Comparison of ENCODE assay signal across 1 cellular context in the genomic region with DNA sequence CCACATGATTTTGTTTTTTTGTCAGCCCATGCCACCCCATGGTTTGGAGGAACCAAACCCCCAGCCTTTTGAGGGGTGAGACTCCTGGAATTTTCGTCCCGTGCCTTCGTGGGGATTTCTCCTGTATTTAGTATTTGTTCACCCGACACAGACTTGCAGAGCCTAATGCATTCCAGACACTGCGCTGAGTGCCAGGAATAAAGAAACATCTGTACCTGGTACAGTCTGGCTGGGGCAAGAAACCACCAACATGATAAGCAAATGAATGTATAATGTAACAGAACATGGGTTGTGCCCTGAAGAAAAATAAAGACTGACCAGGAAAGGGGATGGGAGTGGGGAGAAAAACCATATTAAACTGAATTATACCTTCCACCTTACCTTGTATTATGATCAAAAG.
TF ChIP-seq lines count a peak whose summit lies in the region.

No MANE protein-coding gene starts in this region.

TF ChIP-seq in SK-N-SH, 30 proteins besides CTCF, POLR2A, EP300 and RAD21 (continued from another document):
- TF ChIP-seq RCOR1 (IDR thresholded peaks at IDR 0.05; ENCODE audit: low read length) (peak; percentile 90), EZH2phosphoT487 (IDR thresholded peaks at IDR 0.05; ENCODE audit: borderline replicate concordance, low read depth) (no peak), NFIC (IDR thresholded peaks at IDR 0.05; ENCODE audit: borderline replicate concordance) (peak; percentile 39; the same call in 1 of the 2 replicates), TAF1 (IDR thresholded peaks at IDR 0.05; ENCODE audit: borderline replicate concordance, low read depth, low read length) (no peak), TCF12 (IDR thresholded peaks at IDR 0.05) (peak; percentile 87), CHD2 (IDR thresholded peaks at IDR 0.05; ENCODE audit: low read length, partially characterized antibody) (peak; percentile 70), JUND (IDR thresholded peaks at IDR 0.05) (no peak), MXI1 (IDR thresholded peaks at IDR 0.05; ENCODE audit: low read depth, low read length) (no peak), MEF2A (IDR thresholded peaks at IDR 0.05; ENCODE audit: borderline replicate concordance, low read depth) (no peak), USF1 (IDR thresholded peaks at IDR 0.05; ENCODE audit: borderline replicate concordance, low read depth) (no peak), GABPA (IDR thresholded peaks at IDR 0.05; ENCODE audit: low read depth) (no peak), FOXJ3 (CRISPR knock-in tag; IDR thresholded peaks at IDR 0.05) (0 out of 2 replicates have a peak, but pooled peaks have one; percentile 20), IRF3 (IDR thresholded peaks at IDR 0.05; ENCODE audit: low read depth, low read length) (no peak), PBX3 (IDR thresholded peaks at IDR 0.05) (no peak), RXRA (IDR thresholded peaks at IDR 0.05; ENCODE audit: borderline replicate concordance, low read depth) (no peak)
- TF ChIP-seq, protein P1, sequence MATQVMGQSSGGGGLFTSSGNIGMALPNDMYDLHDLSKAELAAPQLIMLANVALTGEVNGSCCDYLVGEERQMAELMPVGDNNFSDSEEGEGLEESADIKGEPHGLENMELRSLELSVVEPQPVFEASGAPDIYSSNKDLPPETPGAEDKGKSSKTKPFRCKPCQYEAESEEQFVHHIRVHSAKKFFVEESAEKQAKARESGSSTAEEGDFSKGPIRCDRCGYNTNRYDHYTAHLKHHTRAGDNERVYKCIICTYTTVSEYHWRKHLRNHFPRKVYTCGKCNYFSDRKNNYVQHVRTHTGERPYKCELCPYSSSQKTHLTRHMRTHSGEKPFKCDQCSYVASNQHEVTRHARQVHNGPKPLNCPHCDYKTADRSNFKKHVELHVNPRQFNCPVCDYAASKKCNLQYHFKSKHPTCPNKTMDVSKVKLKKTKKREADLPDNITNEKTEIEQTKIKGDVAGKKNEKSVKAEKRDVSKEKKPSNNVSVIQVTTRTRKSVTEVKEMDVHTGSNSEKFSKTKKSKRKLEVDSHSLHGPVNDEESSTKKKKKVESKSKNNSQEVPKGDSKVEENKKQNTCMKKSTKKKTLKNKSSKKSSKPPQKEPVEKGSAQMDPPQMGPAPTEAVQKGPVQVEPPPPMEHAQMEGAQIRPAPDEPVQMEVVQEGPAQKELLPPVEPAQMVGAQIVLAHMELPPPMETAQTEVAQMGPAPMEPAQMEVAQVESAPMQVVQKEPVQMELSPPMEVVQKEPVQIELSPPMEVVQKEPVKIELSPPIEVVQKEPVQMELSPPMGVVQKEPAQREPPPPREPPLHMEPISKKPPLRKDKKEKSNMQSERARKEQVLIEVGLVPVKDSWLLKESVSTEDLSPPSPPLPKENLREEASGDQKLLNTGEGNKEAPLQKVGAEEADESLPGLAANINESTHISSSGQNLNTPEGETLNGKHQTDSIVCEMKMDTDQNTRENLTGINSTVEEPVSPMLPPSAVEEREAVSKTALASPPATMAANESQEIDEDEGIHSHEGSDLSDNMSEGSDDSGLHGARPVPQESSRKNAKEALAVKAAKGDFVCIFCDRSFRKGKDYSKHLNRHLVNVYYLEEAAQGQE (IDR thresholded peaks at IDR 0.05; ENCODE audit: low read depth, low read length) = no peak
